ENCODE assay signal across 1 cellular context in the genomic region with DNA sequence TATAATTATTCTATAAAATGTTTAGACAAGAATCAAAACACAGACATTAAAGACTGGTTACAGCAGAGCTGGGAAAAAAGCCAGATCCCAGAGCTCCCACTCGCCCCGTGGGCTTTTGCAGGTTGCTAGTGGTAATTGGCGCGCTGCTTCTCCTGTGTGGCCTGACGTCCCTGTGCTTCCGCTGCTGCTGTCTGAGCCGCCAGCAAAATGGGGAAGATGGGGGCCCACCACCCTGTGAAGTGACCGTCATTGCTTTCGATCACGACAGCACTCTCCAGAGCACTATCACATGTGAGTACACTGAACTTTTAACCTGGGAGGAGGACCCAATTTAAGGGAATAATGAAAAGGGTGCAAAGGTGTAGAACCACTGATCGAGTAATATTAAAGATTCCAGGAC.
TF ChIP-seq lines count a peak whose summit lies in the region.

No MANE protein-coding gene starts in this region.

TF ChIP-seq in IMR-90, 13 proteins besides CTCF, POLR2A, EP300 and RAD21:
- no peak for TF ChIP-seq BHLHE40 (IDR thresholded peaks at IDR 0.05; ENCODE audit: low read depth, low read length)
- no peak for TF ChIP-seq FOS (IDR thresholded peaks at IDR 0.05; ENCODE audit: low read depth, low read length)
- TF ChIP-seq SMC3 (IDR thresholded peaks at IDR 0.05; ENCODE audit: low read depth, low read length) = no peak
- no peak for TF ChIP-seq CHD1 (IDR thresholded peaks at IDR 0.05; ENCODE audit: low read depth, low read length)
- no peak for TF ChIP-seq RFX5 (IDR thresholded peaks at IDR 0.05; ENCODE audit: low read depth, low read length)
- no peak for TF ChIP-seq RCOR1 (IDR thresholded peaks at IDR 0.05; ENCODE audit: insufficient replicate concordance, low read length)
- no peak for TF ChIP-seq CEBPB (IDR thresholded peaks at IDR 0.05; ENCODE audit: low read depth, low read length)
- TF ChIP-seq, protein P1, sequence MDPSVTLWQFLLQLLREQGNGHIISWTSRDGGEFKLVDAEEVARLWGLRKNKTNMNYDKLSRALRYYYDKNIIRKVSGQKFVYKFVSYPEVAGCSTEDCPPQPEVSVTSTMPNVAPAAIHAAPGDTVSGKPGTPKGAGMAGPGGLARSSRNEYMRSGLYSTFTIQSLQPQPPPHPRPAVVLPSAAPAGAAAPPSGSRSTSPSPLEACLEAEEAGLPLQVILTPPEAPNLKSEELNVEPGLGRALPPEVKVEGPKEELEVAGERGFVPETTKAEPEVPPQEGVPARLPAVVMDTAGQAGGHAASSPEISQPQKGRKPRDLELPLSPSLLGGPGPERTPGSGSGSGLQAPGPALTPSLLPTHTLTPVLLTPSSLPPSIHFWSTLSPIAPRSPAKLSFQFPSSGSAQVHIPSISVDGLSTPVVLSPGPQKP (IDR thresholded peaks at IDR 0.05; ENCODE audit: borderline replicate concordance, low read depth, low read length) = no peak
- TF ChIP-seq, protein P2, sequence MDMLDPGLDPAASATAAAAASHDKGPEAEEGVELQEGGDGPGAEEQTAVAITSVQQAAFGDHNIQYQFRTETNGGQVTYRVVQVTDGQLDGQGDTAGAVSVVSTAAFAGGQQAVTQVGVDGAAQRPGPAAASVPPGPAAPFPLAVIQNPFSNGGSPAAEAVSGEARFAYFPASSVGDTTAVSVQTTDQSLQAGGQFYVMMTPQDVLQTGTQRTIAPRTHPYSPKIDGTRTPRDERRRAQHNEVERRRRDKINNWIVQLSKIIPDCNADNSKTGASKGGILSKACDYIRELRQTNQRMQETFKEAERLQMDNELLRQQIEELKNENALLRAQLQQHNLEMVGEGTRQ (IDR thresholded peaks at IDR 0.05; ENCODE audit: low read depth, low read length) = no peak
- TF ChIP-seq MAZ (IDR thresholded peaks at IDR 0.05; ENCODE audit: borderline replicate concordance, low read depth, low read length) = no peak
- no peak for TF ChIP-seq NFE2L2 (IDR thresholded peaks at IDR 0.05; ENCODE audit: low read depth, low read length)
- no peak for TF ChIP-seq MAFK (IDR thresholded peaks at IDR 0.05; ENCODE audit: low read depth, low read length)
- TF ChIP-seq MXI1 (IDR thresholded peaks at IDR 0.05; ENCODE audit: borderline replicate concordance, low read depth, low read length) = no peak
